ENCODE assay signal across 8 cellular contexts in the genomic region with DNA sequence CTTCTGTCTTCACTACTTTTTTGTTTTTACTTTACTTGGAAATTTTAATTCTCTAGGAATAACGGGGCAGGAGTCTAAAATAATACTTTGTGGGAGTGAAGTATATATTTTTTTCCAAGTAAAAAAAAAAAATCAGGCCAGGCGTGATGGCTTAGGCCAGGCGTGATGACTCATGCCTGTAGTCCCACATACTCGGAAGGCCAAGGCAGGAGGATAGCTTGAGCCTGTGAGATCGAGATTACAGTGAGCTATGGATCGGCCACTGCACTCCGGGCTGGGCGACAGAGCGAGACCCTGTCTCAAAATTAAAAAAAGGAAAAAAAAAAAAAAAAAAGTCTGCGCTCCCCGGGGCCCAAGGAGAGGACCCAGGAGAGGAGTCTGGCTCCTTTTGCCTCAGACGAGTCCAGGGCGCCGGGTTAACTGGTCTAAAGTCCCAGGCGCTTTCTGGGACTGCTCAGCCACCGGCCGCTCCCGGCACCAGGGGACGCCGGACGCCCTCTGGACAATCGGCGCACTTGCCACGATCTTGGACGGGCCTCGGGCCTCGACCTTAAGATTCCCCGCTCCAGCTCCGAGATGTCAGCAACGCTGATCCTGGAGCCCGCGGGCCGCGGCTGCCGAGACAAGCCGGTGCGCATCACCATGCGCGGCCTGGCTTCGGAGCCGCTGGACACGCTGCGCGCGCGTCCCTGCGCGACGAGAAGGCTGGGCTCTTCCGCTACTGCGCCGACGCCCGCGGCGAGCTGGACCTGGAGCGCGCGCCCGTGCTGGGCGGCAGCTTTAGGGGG. TPM values are rescaled to one million over a fixed set of nuclear protein-coding genes. Genes with fewer than 3 reads are reported as not detected.
A peak's percentile ranks its signal among the peaks of the same experiment; 100 is the strongest.
DNase-seq lines count a peak whose midpoint lies in the region; ATAC-seq and TF ChIP-seq lines count a peak whose summit lies in the region.

No MANE protein-coding gene starts in this region.

- no peak for ATAC-seq in sciatic nerve

- H3K9me3 ChIP-seq in iPS-18c (ENCODE audit: control insufficient read depth, insufficient read depth, low read length): peaks cover 2% of the 10 kb centered on the region

- DNase-seq in HFF-Myc (ENCODE audit: extremely low read depth, low read depth): no peak
- peak; percentile 66 for DNase-seq in astrocyte of the hippocampus (ENCODE audit: low read depth, low spot score)
- peak; percentile 23 for DNase-seq in stimulated activated CD8-positive, alpha-beta memory T cell treated with anti-CD3 and anti-CD28 coated beads, Interleukin-4, amount 100 ng/mL, for 48 hours
- no peak for DNase-seq in activated CD8-positive, alpha-beta memory T cell treated with anti-CD3 and anti-CD28 coated beads for 24 hours
- no peak for DNase-seq in sciatic nerve (ENCODE audit: low spot score)
- DNase-seq in amniotic stem cell (lab: John Stamatoyannopoulos, UW): no peak
- no peak for DNase-seq in activated naive CD4-positive, alpha-beta T cell (lab: John Stamatoyannopoulos, UW)

- no peak for TF ChIP-seq CTCF in HFF-Myc (IDR thresholded peaks at IDR 0.05; ENCODE audit: low read depth, low read length, missing control alignments)

- H3K4me3 ChIP-seq in HFF-Myc (replicated peaks; ENCODE audit: low read depth, low read length) (peak overlapping the region; percentile 32), iPS-18c (ENCODE audit: insufficient read depth, low read depth, low read length) (peak overlapping the region; percentile 45)

- intact Hi-C loops in sciatic nerve (cut with DNase I): loop anchor here (5.0 kb wide), 1 partner anchor 1106 kb away; no protein-coding TSS in a partner anchor

RNA-seq across cellular contexts. Expression of gene ZFP82, which starts 2.7 kb away (rescaled TPM):
- 10.7 TPM for total RNA-seq in sciatic nerve

RNA-seq across cellular contexts. Expression of gene ZFP14, which starts 42.2 kb away (rescaled TPM):
- total RNA-seq in sciatic nerve: 11.5 TPM

Comparison
In these comparisons a context has a peak if more than half of its experiments do, and no peak if none do; other contexts are left out.
1. DNase-seq: peak in astrocyte of the hippocampus (single experiment) and stimulated activated CD8-positive, alpha-beta memory T cell treated with anti-CD3 and anti-CD28 coated beads, Interleukin-4, amount 100 ng/mL, for 48 hours (single experiment); none in HFF-Myc (single experiment), activated CD8-positive, alpha-beta memory T cell treated with anti-CD3 and anti-CD28 coated beads for 24 hours (single experiment), sciatic nerve (single experiment), amniotic stem cell (single experiment) and activated naive CD4-positive, alpha-beta T cell (0 of 4).